In the genomic region with DNA sequence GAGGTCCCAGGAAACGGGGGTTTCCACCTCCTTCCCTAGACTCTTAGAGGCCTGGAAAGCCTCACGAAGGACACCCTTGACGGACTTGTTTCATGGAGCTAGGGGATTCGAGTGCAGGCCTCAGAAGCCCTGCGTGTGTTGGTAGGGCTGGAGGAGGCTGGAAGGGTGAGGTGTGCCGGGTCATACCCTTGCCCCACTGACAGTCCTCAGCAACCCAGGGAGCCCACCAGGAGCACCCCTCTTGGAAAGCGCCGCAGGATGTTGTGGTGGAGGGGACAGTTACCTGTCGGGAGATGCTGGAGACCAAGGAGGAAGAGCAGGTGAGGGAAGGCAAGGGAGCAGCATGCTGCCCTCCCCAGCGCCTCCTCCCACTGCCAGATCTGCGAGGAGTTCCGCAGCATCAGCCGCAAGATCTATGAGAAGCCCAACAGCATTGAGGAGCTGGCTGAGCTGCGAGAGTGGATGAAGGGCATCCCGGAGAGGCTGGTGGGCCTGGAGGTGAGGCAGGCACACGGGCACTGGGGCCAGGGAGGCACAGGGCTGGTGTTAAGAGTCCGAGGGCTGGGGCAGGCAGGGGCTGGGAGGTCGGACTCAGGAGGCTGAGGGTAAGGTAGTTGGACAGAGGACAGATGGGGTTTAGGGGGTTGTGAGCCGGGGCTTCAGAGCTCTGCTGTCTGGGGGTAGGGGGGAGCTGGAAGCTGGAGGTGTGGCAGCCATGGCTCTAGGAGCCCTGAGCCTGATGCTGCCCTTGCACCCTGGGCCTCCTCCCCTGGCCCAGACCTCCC, we compare ENCODE assay signal across 1 cellular context.
TF ChIP-seq lines count a peak whose summit lies in the region.

No MANE protein-coding gene starts in this region.

TF ChIP-seq in K562, 482 proteins besides CTCF, POLR2A, EP300 and RAD21:
- TF ChIP-seq TCF3 (CRISPR knock-in tag; IDR thresholded peaks at IDR 0.05) (no peak), POLR2G (IDR thresholded peaks at IDR 0.05; ENCODE audit: low read depth, low read length) (0 out of 2 replicates have a peak, but pooled peaks have one; percentile 24)
